12 cellular contexts compared by ENCODE assay signal in genomic region chr4:121243476-121243875, GRCh38.
DNase-seq lines count a peak whose midpoint lies in the region; ATAC-seq and TF ChIP-seq lines count a peak whose summit lies in the region.
"Had no signal": no experiment of that assay in that cellular context is flagged by ENCODE, and none has a peak within 500 bp of the region (broad histone marks: within the 10 kb centered on the region; RNA-seq: fewer than 3 reads in every experiment).

No MANE protein-coding gene starts in this region.

- peak overlapping the region; percentile 19 for H3K4me3 ChIP-seq in thoracic aorta
- H3K4me3 ChIP-seq: BLaER1 treated with 17β-estradiol and CSF1 and Interleukin-3, amounts not matched to agents 10 nM and 100 nM; body of pancreas had no signal

- no peaks in the 10 kb centered on the region for H3K36me3 ChIP-seq in thoracic aorta
- H3K36me3 ChIP-seq: BLaER1 treated with 17β-estradiol and CSF1 and Interleukin-3, amounts not matched to agents 10 nM and 100 nM had no signal

- no peaks in the 10 kb centered on the region for H3K36me3 Mint-ChIP-seq in activated naive CD4-positive, alpha-beta T cell treated with anti-CD3 and anti-CD28 coated beads, Interleukin-2, amount 50 U/mL, for 24 hours
- H3K36me3 Mint-ChIP-seq: memory B cell had no signal

- H3K4me3 Mint-ChIP-seq in activated naive CD4-positive, alpha-beta T cell treated with anti-CD3 and anti-CD28 coated beads, Interleukin-2, amount 50 U/mL, for 24 hours = peak overlapping the region; percentile 49
- H3K4me3 Mint-ChIP-seq: memory B cell had no signal

- no peaks in the 10 kb centered on the region for H3K4me1 ChIP-seq in thoracic aorta (ENCODE audit: control insufficient read depth in 1 of 2, low read depth in 2 of 2)
- H3K4me1 ChIP-seq: body of pancreas had no signal

- no peaks in the 10 kb centered on the region for H3K27me3 ChIP-seq in thoracic aorta (replicated peaks; ENCODE audit: insufficient read depth)
- H3K27me3 ChIP-seq: BLaER1 treated with 17β-estradiol and CSF1 and Interleukin-3, amounts not matched to agents 10 nM and 100 nM; body of pancreas had no signal

- no peaks in the 10 kb centered on the region for H3K9me3 ChIP-seq in thoracic aorta
- H3K9me3 ChIP-seq: body of pancreas had no signal

- no peak overlapping the region for H3K27ac ChIP-seq in thoracic aorta
- H3K27ac ChIP-seq: BLaER1 treated with 17β-estradiol and CSF1 and Interleukin-3, amounts not matched to agents 10 nM and 100 nM; body of pancreas had no signal

- no peaks in the 10 kb centered on the region for H3K9me3 Mint-ChIP-seq in activated naive CD4-positive, alpha-beta T cell treated with anti-CD3 and anti-CD28 coated beads, Interleukin-2, amount 50 U/mL, for 24 hours
- H3K9me3 Mint-ChIP-seq: memory B cell had no signal

- H3K4me1 Mint-ChIP-seq in activated naive CD4-positive, alpha-beta T cell treated with anti-CD3 and anti-CD28 coated beads, Interleukin-2, amount 50 U/mL, for 24 hours = peaks cover 31% of the 10 kb centered on the region
- H3K4me1 Mint-ChIP-seq: memory B cell had no signal

- TF ChIP-seq CTCF in thoracic aorta (IDR thresholded peaks at IDR 0.05) = no peak

- DNase-seq in stimulated activated CD4-positive, alpha-beta T cell treated with anti-CD3 and anti-CD28 coated beads, Interleukin-15, amount 100 ng/mL, for 24 hours = peak; percentile 47
- DNase-seq in stimulated activated CD4-positive, alpha-beta T cell treated with anti-CD3 and anti-CD28 coated beads, Interleukin-2, amount 100 ng/mL, for 48 hours = no peak
- DNase-seq in thoracic aorta (ENCODE audit: low spot score) (no peak), foreskin melanocyte (no peak), mesenteric fat pad (ENCODE audit: low spot score) (no peak), NCI-H1436 treated with DMSO at 0.1 percent for 48 hours (lab: John Stamatoyannopoulos, UW) (no peak)
- DNase-seq: body of pancreas, NCI-H774 had no signal

- ATAC-seq in HG02973 (IDR thresholded peaks at IDR 0.05; ENCODE audit: unreplicated experiment) = peak; percentile 66
- ATAC-seq in thoracic aorta (ENCODE audit: insufficient number of reproducible peaks, low FRiP score, low read depth) = no peak
- ATAC-seq: body of pancreas had no signal

- H3K27me3 Mint-ChIP-seq in activated naive CD4-positive, alpha-beta T cell treated with anti-CD3 and anti-CD28 coated beads, Interleukin-2, amount 50 U/mL, for 24 hours = no peaks in the 10 kb centered on the region
- H3K27me3 Mint-ChIP-seq: memory B cell had no signal

- H3K27ac Mint-ChIP-seq in activated naive CD4-positive, alpha-beta T cell treated with anti-CD3 and anti-CD28 coated beads, Interleukin-2, amount 50 U/mL, for 24 hours = peak overlapping the region; percentile 77
- H3K27ac Mint-ChIP-seq: memory B cell had no signal
